In the genomic region with DNA sequence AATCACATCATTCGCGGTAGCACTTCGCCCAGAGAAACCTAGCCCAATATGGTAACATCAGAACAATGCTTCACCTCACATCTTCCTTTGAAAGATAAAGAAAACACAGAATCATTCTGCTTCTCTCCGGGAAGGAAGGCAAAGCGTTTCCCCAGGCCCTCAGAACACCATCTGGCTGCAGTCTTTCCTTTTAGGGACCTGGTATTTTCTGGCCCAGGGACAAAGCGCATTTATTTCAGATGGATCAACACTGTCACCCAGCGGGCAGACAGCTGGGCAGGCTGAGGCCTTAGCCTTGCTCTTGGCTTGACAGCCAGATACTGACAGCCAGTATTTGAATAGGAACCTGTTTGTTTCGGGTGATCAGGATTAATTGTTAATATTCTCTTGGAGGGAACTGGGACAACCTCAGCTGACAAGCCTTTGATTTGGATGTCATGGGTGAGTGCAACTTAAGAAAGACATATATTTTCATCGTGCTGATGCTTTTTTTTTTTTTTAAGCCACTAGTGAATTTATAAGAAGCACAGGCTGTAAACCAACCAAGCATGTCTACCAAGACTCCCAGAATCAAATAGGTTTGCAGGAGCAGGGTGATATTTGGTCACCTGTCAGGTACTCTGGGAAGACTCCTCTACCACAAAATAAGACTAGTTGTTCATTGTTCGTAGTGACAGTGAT, we compare ENCODE assay signal across 9 cellular contexts.
A peak's percentile ranks its signal among the peaks of the same experiment; 100 is the strongest.
DNase-seq lines count a peak whose midpoint lies in the region; ATAC-seq, FAIRE-seq and TF ChIP-seq lines count a peak whose summit lies in the region.
"Had no signal": no experiment of that assay in that cellular context is flagged by ENCODE, and none has a peak within 500 bp of the region (broad histone marks: within the 10 kb centered on the region; RNA-seq: fewer than 3 reads in every experiment).

No MANE protein-coding gene starts in this region.

- no peak overlapping the region; the same call in 1 of the 2 replicates for H2AFZ ChIP-seq in PC-9
- peak overlapping the region; percentile 93 for H2AFZ ChIP-seq in endothelial cell of umbilical vein (ENCODE audit: low read depth, low read length)

- DNase-seq in HK-2 (ENCODE audit: unreplicated experiment) (peak; percentile 11), PC-9 (peak; percentile 26 to 61), endothelial cell of umbilical vein (ENCODE audit: low read depth, low spot score) (peak; percentile 91), medulla oblongata (ENCODE audit: extremely low spot score) (peak; percentile 89), vagina (ENCODE audit: extremely low spot score in 2 of 2) (no peak)
- no peak for DNase-seq in naive thymus-derived CD8-positive, alpha-beta T cell

- POLR2A ChIA-PET in PC-9 (lab: Charles Lee; ENCODE audit: unreplicated experiment) (interaction anchor here (0.6 kb wide), 1 partner anchor 605 kb away, joined by 3 read pairs; no protein-coding TSS in a partner anchor), endothelial cell of umbilical vein (lab: Charles Lee) (interaction anchor here (1.0 kb wide), 1 partner anchor 119 kb away, joined by 3 read pairs; a partner anchor contains a TSS)
- POLR2A ChIA-PET in naive thymus-derived CD8-positive, alpha-beta T cell (lab: Charles Lee), result no interaction called here

- H3K9me3 Mint-ChIP-seq in naive thymus-derived CD8-positive, alpha-beta T cell, result peaks cover 0 to 2% (median 0%) of the 10 kb centered on the region in 9 donors
- H3K9me3 Mint-ChIP-seq: activated naive CD4-positive, alpha-beta T cell treated with anti-CD3 and anti-CD28 coated beads, Interleukin-2, amount 50 U/mL, for 24 hours had no signal

- H3K79me2 ChIP-seq in PC-9 (ENCODE audit: low read depth), result no peaks in the 10 kb centered on the region
- H3K79me2 ChIP-seq in endothelial cell of umbilical vein (ENCODE audit: control insufficient read depth, insufficient read depth, low read length), result no peaks in the 10 kb centered on the region

- no peak overlapping the region for H3K4me3 Mint-ChIP-seq in naive thymus-derived CD8-positive, alpha-beta T cell
- H3K4me3 Mint-ChIP-seq: activated naive CD4-positive, alpha-beta T cell treated with anti-CD3 and anti-CD28 coated beads, Interleukin-2, amount 50 U/mL, for 24 hours had no signal

- no peak for TF ChIP-seq POLR2A in endothelial cell of umbilical vein (IDR thresholded peaks at IDR 0.05; ENCODE audit: low read depth, low read length)
- TF ChIP-seq POLR2A in vagina (IDR thresholded peaks at IDR 0.05), result no peak

- H3K4me1 ChIP-seq in PC-9 (replicated peaks; ENCODE audit: insufficient read depth), result peaks cover 8% of the 10 kb centered on the region
- peaks cover 11% of the 10 kb centered on the region for H3K4me1 ChIP-seq in endothelial cell of umbilical vein (ENCODE audit: control insufficient read depth, extremely low read depth, insufficient read depth, low read length)
- H3K4me1 ChIP-seq in vagina, result peaks cover 12% of the 10 kb centered on the region

- no peak overlapping the region for H3K4me2 ChIP-seq in PC-9
- peak overlapping the region; percentile 75 for H3K4me2 ChIP-seq in endothelial cell of umbilical vein (ENCODE audit: insufficient read depth, low read length)

- H3K27ac ChIP-seq in 22Rv1, result no peak overlapping the region
- H3K27ac ChIP-seq in PC-9, result no peak overlapping the region
- H3K27ac ChIP-seq in endothelial cell of umbilical vein (ENCODE audit: insufficient read depth, low read depth, low read length), result peak overlapping the region; percentile 50
- peak overlapping the region; percentile 35 for H3K27ac ChIP-seq in vagina

- no peaks in the 10 kb centered on the region for H3K9me1 ChIP-seq in endothelial cell of umbilical vein (replicated peaks; ENCODE audit: control insufficient read depth, extremely low read depth, insufficient read depth, low read length)

- ATAC-seq in HG02981 (IDR thresholded peaks at IDR 0.05; ENCODE audit: unreplicated experiment), result no peak
- ATAC-seq in naive thymus-derived CD8-positive, alpha-beta T cell, result no peak

- H3K4me1 Mint-ChIP-seq in naive thymus-derived CD8-positive, alpha-beta T cell, result peaks cover 0 to 5% (median 3%) of the 10 kb centered on the region in 4 donors

- no peaks in the 10 kb centered on the region for H3K36me3 Mint-ChIP-seq in naive thymus-derived CD8-positive, alpha-beta T cell
- H3K36me3 Mint-ChIP-seq: activated naive CD4-positive, alpha-beta T cell treated with anti-CD3 and anti-CD28 coated beads, Interleukin-2, amount 50 U/mL, for 24 hours had no signal

- BruUV-seq in PC-9 (replicated peaks; lab: Mats Ljungman, UMichigan), result no TSS peak
- BruUV-seq in endothelial cell of umbilical vein (replicated peaks; lab: Mats Ljungman, UMichigan), result no TSS peak

- peak; percentile 97 for TF ChIP-seq CTCF in 22Rv1 (IDR thresholded peaks at IDR 0.05)
- peak; percentile 68 for TF ChIP-seq CTCF in PC-9 (conservative IDR thresholded peaks at IDR 0.05)
- TF ChIP-seq CTCF in endothelial cell of umbilical vein (IDR thresholded peaks at IDR 0.05; ENCODE audit: extremely low read depth in 1 of 2, insufficient read depth in 1 of 2, low read depth in 1 of 2, low read length in 2 of 2), result peak; percentile 93 to 98
- peak; percentile 47 to 78 (median 54) for TF ChIP-seq CTCF in vagina (IDR thresholded peaks at IDR 0.05)

- peak; percentile 88 for FAIRE-seq in endothelial cell of umbilical vein (lab: Jason Lieb, UNC)

- H3K9ac ChIP-seq in endothelial cell of umbilical vein (replicated peaks; ENCODE audit: extremely low read depth, insufficient read depth, low read length), result peak overlapping the region; percentile 34

- H4K20me1 ChIP-seq in PC-9 (ENCODE audit: insufficient read depth) (no peaks in the 10 kb centered on the region), endothelial cell of umbilical vein (replicated peaks; ENCODE audit: control insufficient read depth, extremely low read depth, insufficient read depth, low read length) (no peaks in the 10 kb centered on the region)

- peaks cover 5% of the 10 kb centered on the region; the same call in 1 of the 2 replicates for H3F3A ChIP-seq in PC-9 (ENCODE audit: insufficient read depth, low read depth)

- no peaks in the 10 kb centered on the region for H3K36me3 ChIP-seq in PC-9 (ENCODE audit: low read depth)
- H3K36me3 ChIP-seq in endothelial cell of umbilical vein (ENCODE audit: control insufficient read depth in 2 of 2, extremely low read depth in 1 of 2, insufficient read depth in 2 of 2, low read length in 2 of 2), result no peaks in the 10 kb centered on the region
- no peaks in the 10 kb centered on the region for H3K36me3 ChIP-seq in vagina

- CTCF ChIA-PET in PC-9 (lab: Charles Lee) (interaction anchor here (1.1 kb wide), 1 partner anchor 219 kb away, joined by 4 read pairs; no protein-coding TSS in a partner anchor), endothelial cell of umbilical vein (lab: Charles Lee) (interaction anchor here (0.6 to 7.1 kb wide), 42 partner anchors 9 to 791 kb away, joined by 3 to 131 read pairs (median 4); a partner anchor contains a TSS)

- intact Hi-C loops in PC-9 (cut with micrococcal nuclease; ENCODE audit: unreplicated experiment) (loop anchor here (10.0 kb wide), 1 partner anchor 138 kb away; a partner anchor contains a TSS), endothelial cell of umbilical vein (cut with micrococcal nuclease) (loop anchor here (1.0 to 10.0 kb wide), 7 partner anchors 73 to 1202 kb away; a partner anchor contains a TSS), vagina (cut with DNase I) (loop anchor here (2.0 kb wide), 1 partner anchor 220 kb away; no protein-coding TSS in a partner anchor)

- H3K9me2 ChIP-seq in PC-9 (ENCODE audit: insufficient read depth), result no peaks in the 10 kb centered on the region

- H3K9me3 ChIP-seq in PC-9 (ENCODE audit: insufficient read depth, low read depth), result no peaks in the 10 kb centered on the region; the same call in 1 of the 2 replicates
- no peaks in the 10 kb centered on the region for H3K9me3 ChIP-seq in endothelial cell of umbilical vein (replicated peaks; ENCODE audit: control insufficient read depth, insufficient read depth, low read length)
- no peaks in the 10 kb centered on the region for H3K9me3 ChIP-seq in vagina

- H3K4me3 ChIP-seq in PC-9 (no peak overlapping the region), endothelial cell of umbilical vein (replicated peaks in 1 of 3; ENCODE audit: insufficient read depth in 1 of 3, low read depth in 1 of 3, low read length in 3 of 3) (peak overlapping the region in 1 of 3 experiments; percentile 27), vagina (no peak overlapping the region)

- peaks cover 0 to 4% (median 0%) of the 10 kb centered on the region in 5 donors for H3K27me3 Mint-ChIP-seq in naive thymus-derived CD8-positive, alpha-beta T cell
- H3K27me3 Mint-ChIP-seq: activated naive CD4-positive, alpha-beta T cell treated with anti-CD3 and anti-CD28 coated beads, Interleukin-2, amount 50 U/mL, for 24 hours had no signal

- H3K27me3 ChIP-seq in PC-9 (ENCODE audit: insufficient read depth, low read depth) (no peaks in the 10 kb centered on the region), endothelial cell of umbilical vein (ENCODE audit: control insufficient read depth in 2 of 2, insufficient read depth in 2 of 2, low read length in 2 of 2) (no peaks in the 10 kb centered on the region), vagina (no peaks in the 10 kb centered on the region)

- dilution Hi-C loops in endothelial cell of umbilical vein (cut with MboI; ENCODE audit: extremely low pct_ligation_motif_present, low sequenced_read_pairs), result no loop called here

- peak overlapping the region in 3 of 10 donors; percentile 1 to 78 (median 53) for H3K27ac Mint-ChIP-seq in naive thymus-derived CD8-positive, alpha-beta T cell
- H3K27ac Mint-ChIP-seq: activated naive CD4-positive, alpha-beta T cell treated with anti-CD3 and anti-CD28 coated beads, Interleukin-2, amount 50 U/mL, for 24 hours had no signal

TF ChIP-seq in endothelial cell of umbilical vein, 7 proteins besides CTCF, POLR2A, EP300 and RAD21:
- TF ChIP-seq FOS (IDR thresholded peaks at IDR 0.05; ENCODE audit: borderline replicate concordance, insufficient read depth, low read length) (peak; percentile 8), MYC (IDR thresholded peaks at IDR 0.05; ENCODE audit: low read depth, low read length) (no peak)

Comparison
In these comparisons a context has a peak if more than half of its experiments do, and no peak if none do; other contexts are left out.
1. H3K27ac ChIP-seq: peak in endothelial cell of umbilical vein (single experiment) and vagina (single experiment); none in 22Rv1 (single experiment) and PC-9 (single experiment).
2. DNase-seq: peak in HK-2 (single experiment), PC-9 (2 of 2), endothelial cell of umbilical vein (single experiment) and medulla oblongata (single experiment); none in vagina (0 of 2) and naive thymus-derived CD8-positive, alpha-beta T cell (0 of 10).
3. Peak in every context shown above with its lines, with median percentiles within 50 percentile points of each other: CTCF ChIP-seq.